ENCODE assay signal across 17 cellular contexts in the genomic region with DNA sequence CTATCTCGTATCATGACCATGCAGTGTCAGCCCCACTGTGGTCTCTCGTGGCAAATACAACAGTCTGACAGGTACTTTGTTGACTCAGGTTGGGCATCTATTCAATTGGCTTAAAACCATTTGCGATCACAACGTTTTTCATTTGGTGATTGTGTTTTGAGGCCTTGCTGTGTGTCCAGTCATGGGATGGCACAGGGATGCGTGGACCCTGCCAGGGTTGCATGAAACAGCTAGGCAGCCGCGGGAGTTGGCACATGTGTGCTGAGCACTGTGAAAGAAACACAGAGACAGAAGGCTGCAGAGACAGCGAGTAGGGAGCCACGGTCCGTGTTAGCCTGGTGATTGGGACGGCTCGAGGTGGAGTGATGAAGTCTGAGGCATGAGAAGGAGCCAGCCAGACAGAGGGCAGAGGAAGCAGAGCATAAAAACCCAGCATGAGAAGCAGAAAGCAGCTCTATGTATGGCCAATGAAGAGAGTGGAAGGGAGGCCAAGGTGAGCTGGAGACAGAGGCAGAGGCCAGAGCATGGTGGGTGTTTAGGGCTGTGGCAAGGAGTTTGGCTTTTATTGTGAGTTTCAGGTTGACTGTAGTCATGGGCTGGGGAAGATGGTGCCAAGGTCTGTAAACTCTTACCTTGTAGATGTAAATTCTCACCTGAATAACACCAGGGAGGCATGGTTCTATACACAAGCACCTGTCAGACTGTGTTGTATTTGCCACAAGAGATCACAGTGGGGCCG. TPM values are rescaled to one million over a fixed set of nuclear protein-coding genes. Genes with fewer than 3 reads are reported as not detected.
DNase-seq lines count a peak whose midpoint lies in the region; ATAC-seq and TF ChIP-seq lines count a peak whose summit lies in the region.
"Had no signal": no experiment of that assay in that cellular context is flagged by ENCODE, and none has a peak within 500 bp of the region (broad histone marks: within the 10 kb centered on the region; RNA-seq: fewer than 3 reads in every experiment).

No MANE protein-coding gene starts in this region.

- H3K27me3 Mint-ChIP-seq in natural killer cell treated with Interleukin-12 subunit alpha and Interleukin-12 subunit beta and Interleukin-15 and Interleukin-18, amount 100 ng/mL, for 72 hours = peaks cover 38 to 63% of the 10 kb centered on the region in 2 donors
- H3K27me3 Mint-ChIP-seq in natural killer cell (ENCODE audit: low read depth in 2 of 2) (peaks cover 11 to 15% of the 10 kb centered on the region in 2 donors), neural crest cell (ENCODE audit: low read depth) (no peaks in the 10 kb centered on the region)

- no peaks in the 10 kb centered on the region for H3K36me3 Mint-ChIP-seq in natural killer cell treated with Interleukin-12 subunit alpha and Interleukin-12 subunit beta and Interleukin-15 and Interleukin-18, amount 100 ng/mL, for 72 hours
- H3K36me3 Mint-ChIP-seq in natural killer cell (no peaks in the 10 kb centered on the region), neural crest cell (ENCODE audit: low read depth) (peaks cover 2% of the 10 kb centered on the region)

- peaks cover 54% of the 10 kb centered on the region for H3K4me1 ChIP-seq in adipocyte (ENCODE audit: control insufficient read depth, insufficient read depth, low read length)

- TF ChIP-seq CTCF in natural killer cell (IDR thresholded peaks at IDR 0.05) (no peak), neural crest cell (conservative IDR thresholded peaks at IDR 0.05) (no peak)

- DNase-seq in natural killer cell treated with Interleukin-12 subunit alpha and Interleukin-12 subunit beta and Interleukin-15 and Interleukin-18, amount 100 ng/mL, for 72 hours (ENCODE audit: low spot score) = no peak
- no peak for DNase-seq in natural killer cell
- DNase-seq in adipocyte (ENCODE audit: low read depth) = no peak
- DNase-seq in neural crest cell (ENCODE audit: low read depth, low spot score) = no peak
- DNase-seq in H4 (ENCODE audit: low spot score) = no peak
- no peak for DNase-seq in activated naive CD4-positive, alpha-beta T cell (lab: John Stamatoyannopoulos, UW)
- no peak for DNase-seq in T1000 (lab: John Stamatoyannopoulos, UW)
- DNase-seq: activated CD4-positive, alpha-beta T cell treated with anti-CD3 and anti-CD28 coated beads for 4 hours; esophagus squamous epithelium; GF-D8; KG1; NCI-H1048; NCI-H2107 had no signal

- ATAC-seq in natural killer cell treated with Interleukin-12 subunit alpha and Interleukin-12 subunit beta and Interleukin-15 and Interleukin-18, amount 100 ng/mL, for 72 hours = peak; percentile 59 to 72
- no peak for ATAC-seq in natural killer cell
- no peak for ATAC-seq in GM18858 (IDR thresholded peaks at IDR 0.05; ENCODE audit: unreplicated experiment)

- intact Hi-C loops in natural killer cell (cut with micrococcal nuclease) = no loop called here

- no peak overlapping the region for H3K4me3 Mint-ChIP-seq in natural killer cell treated with Interleukin-12 subunit alpha and Interleukin-12 subunit beta and Interleukin-15 and Interleukin-18, amount 100 ng/mL, for 72 hours
- H3K4me3 Mint-ChIP-seq in natural killer cell = no peak overlapping the region
- H3K4me3 Mint-ChIP-seq in neural crest cell = no peak overlapping the region
- H3K4me3 Mint-ChIP-seq: stimulated activated naive CD8-positive, alpha-beta T cell treated with anti-CD3 and anti-CD28 coated beads, Interleukin-15, Interleukin-2, amounts not matched to agents 100 ng/mL and 50 ng/mL, for 24 hours; T-helper 1 cell treated with Interleukin-12 subunit alpha and Interleukin-12 subunit beta and Interleukin-4 antibody, amounts not matched to agents 30 μg/mL and 1 μg/mL, for 36 hours had no signal

- H3K36me3 ChIP-seq in adipocyte (ENCODE audit: control insufficient read depth, insufficient read depth, low read length, severe bottlenecking) = peaks cover 45% of the 10 kb centered on the region
- H3K36me3 ChIP-seq: esophagus squamous epithelium, vagina had no signal

- no peaks in the 10 kb centered on the region for H3K27me3 ChIP-seq in adipocyte (replicated peaks; ENCODE audit: control insufficient read depth, insufficient read depth, low read length)
- H3K27me3 ChIP-seq: esophagus squamous epithelium, vagina had no signal

- no peaks in the 10 kb centered on the region for H3K9me3 Mint-ChIP-seq in natural killer cell treated with Interleukin-12 subunit alpha and Interleukin-12 subunit beta and Interleukin-15 and Interleukin-18, amount 100 ng/mL, for 72 hours
- no peaks in the 10 kb centered on the region for H3K9me3 Mint-ChIP-seq in natural killer cell
- H3K9me3 Mint-ChIP-seq in neural crest cell = peaks cover 2% of the 10 kb centered on the region
- H3K9me3 Mint-ChIP-seq: T-helper 1 cell treated with Interleukin-12 subunit alpha and Interleukin-12 subunit beta and Interleukin-4 antibody, amounts not matched to agents 30 μg/mL and 1 μg/mL, for 36 hours had no signal

- no peaks in the 10 kb centered on the region for H3K9me3 ChIP-seq in adipocyte (ENCODE audit: control insufficient read depth, low read length)
- H3K9me3 ChIP-seq: esophagus squamous epithelium, vagina had no signal

- no peak overlapping the region for H3K27ac Mint-ChIP-seq in natural killer cell treated with Interleukin-12 subunit alpha and Interleukin-12 subunit beta and Interleukin-15 and Interleukin-18, amount 100 ng/mL, for 72 hours
- H3K27ac Mint-ChIP-seq in natural killer cell (no peak overlapping the region), neural crest cell (ENCODE audit: unreplicated experiment) (peak overlapping the region; percentile 76)
- H3K27ac Mint-ChIP-seq: stimulated activated naive CD8-positive, alpha-beta T cell treated with anti-CD3 and anti-CD28 coated beads, Interleukin-15, Interleukin-2, amounts not matched to agents 100 ng/mL and 50 ng/mL, for 24 hours; T-helper 1 cell treated with Interleukin-12 subunit alpha and Interleukin-12 subunit beta and Interleukin-4 antibody, amounts not matched to agents 30 μg/mL and 1 μg/mL, for 36 hours had no signal

- H3K4me3 ChIP-seq in adipocyte (ENCODE audit: low read length) = peak overlapping the region; percentile 8
- H3K4me3 ChIP-seq: esophagus squamous epithelium, vagina had no signal

- H3K4me1 Mint-ChIP-seq in natural killer cell treated with Interleukin-12 subunit alpha and Interleukin-12 subunit beta and Interleukin-15 and Interleukin-18, amount 100 ng/mL, for 72 hours (ENCODE audit: low read depth in 2 of 2) = peaks cover 0 to 15% of the 10 kb centered on the region in 2 donors
- H3K4me1 Mint-ChIP-seq in natural killer cell (no peaks in the 10 kb centered on the region), neural crest cell (peaks cover 5% of the 10 kb centered on the region)

- H3K9ac ChIP-seq in adipocyte (ENCODE audit: low read length) = peak overlapping the region; percentile 48

RNA-seq across cellular contexts. Expression of a gene that starts 31.8 kb away (rescaled TPM):
- under 1 TPM; 0.19 to 0.86 TPM for total RNA-seq in natural killer cell treated with Interleukin-12 subunit alpha and Interleukin-12 subunit beta and Interleukin-15 and Interleukin-18, amount 100 ng/mL, for 72 hours
- 1 to 10 TPM in 1 of 3 donors, under 1 TPM in 2; 0.45 to 3.1 (median 0.68) TPM for total RNA-seq in natural killer cell
- total RNA-seq in neural crest cell = 0.14 TPM in 1 of 2 replicates, not detected in the other
- 7.9 and 8.0 TPM in 2 replicates for total RNA-seq in H4 (2014; rRNA removed; shearing (Covaris generic))

Comparison
In these comparisons a context has a peak if more than half of its experiments do, and no peak if none do; other contexts are left out.
1. ATAC-seq: peak in natural killer cell treated with Interleukin-12 subunit alpha and Interleukin-12 subunit beta and Interleukin-15 and Interleukin-18, amount 100 ng/mL, for 72 hours (2 of 2); none in natural killer cell (0 of 3) and GM18858 (single experiment).